8 cellular contexts compared by ENCODE assay signal in the genomic region with DNA sequence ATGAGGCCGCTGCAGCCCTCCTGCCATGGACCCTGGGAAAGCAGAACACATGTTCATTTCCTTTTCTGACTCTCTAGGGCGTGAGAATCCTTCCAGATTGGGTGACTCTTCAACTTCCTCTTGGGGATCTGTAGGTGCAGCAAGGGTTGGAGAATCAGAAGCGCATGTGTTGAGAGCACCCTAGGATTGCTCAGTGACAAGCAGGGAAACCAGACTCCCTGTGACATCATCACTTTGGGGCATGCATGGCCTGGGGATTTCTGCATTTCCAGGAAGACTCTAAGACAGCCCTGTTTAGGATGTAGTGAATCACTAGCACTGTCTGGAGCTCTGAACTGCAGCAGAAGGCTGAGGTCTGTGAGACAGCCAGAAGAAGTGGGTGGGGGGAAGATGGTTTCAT. TPM values are rescaled to one million over a fixed set of nuclear protein-coding genes. Genes with fewer than 3 reads are reported as not detected.
DNase-seq lines count a peak whose midpoint lies in the region; ATAC-seq lines count a peak whose summit lies in the region.

No MANE protein-coding gene starts in this region.

- H3K4me3 ChIP-seq in thymus (ENCODE audit: low read length) (no peak overlapping the region), H7 (ENCODE audit: insufficient read depth, low read depth, low read length) (no peak overlapping the region)

- H3K27ac Mint-ChIP-seq in activated CD8-positive, alpha-beta memory T cell treated with anti-CD3 and anti-CD28 coated beads, Interleukin-2, amount 10 ng/mL, durations not matched to agents 7 days and 5 days = peak overlapping the region; percentile 73

- no peaks in the 10 kb centered on the region for H3K9me3 Mint-ChIP-seq in activated CD8-positive, alpha-beta memory T cell treated with anti-CD3 and anti-CD28 coated beads, Interleukin-2, amount 10 ng/mL, durations not matched to agents 7 days and 5 days (ENCODE audit: low read depth)

- peaks cover 19% of the 10 kb centered on the region for H3K4me1 ChIP-seq in thymus (ENCODE audit: control insufficient read depth, insufficient read depth, low read length)

- 18% methylated on average over 3 of the region's 3 CpGs for WGBS in thymus

- peaks cover 31% of the 10 kb centered on the region for H3K4me1 Mint-ChIP-seq in activated CD8-positive, alpha-beta memory T cell treated with anti-CD3 and anti-CD28 coated beads, Interleukin-2, amount 10 ng/mL, durations not matched to agents 7 days and 5 days

- H3K36me3 ChIP-seq in thymus (ENCODE audit: control insufficient read depth, insufficient read depth) (no peaks in the 10 kb centered on the region), H7 (replicated peaks; ENCODE audit: control insufficient read depth, insufficient read depth, low read length) (no peaks in the 10 kb centered on the region)

- CTCF ChIA-PET in activated CD8-positive, alpha-beta memory T cell treated with anti-CD3 and anti-CD28 coated beads, Interleukin-2, amount 10 ng/mL, durations not matched to agents 7 days and 5 days (lab: Charles Lee) = interaction anchor here (1.3 to 5.8 kb wide), 7 partner anchors 9 to 45 kb away, joined by 6 to 27 read pairs (median 10); a partner anchor contains a TSS

- ATAC-seq in GM18868 (IDR thresholded peaks at IDR 0.05; ENCODE audit: unreplicated experiment) = peak; percentile 83
- peak; percentile 70 for ATAC-seq in activated CD8-positive, alpha-beta memory T cell treated with anti-CD3 and anti-CD28 coated beads, Interleukin-2, amount 10 ng/mL, durations not matched to agents 7 days and 5 days
- ATAC-seq in HG02938 (IDR thresholded peaks at IDR 0.05; ENCODE audit: unreplicated experiment) = no peak

- peak overlapping the region; percentile 26 for H3K27ac ChIP-seq in thymus (ENCODE audit: low read depth)
- H3K27ac ChIP-seq in caudate nucleus (ENCODE audit: low read depth, low read length) = no peak overlapping the region

- H3K27me3 ChIP-seq in thymus (ENCODE audit: control insufficient read depth, insufficient read depth) (no peaks in the 10 kb centered on the region), H7 (ENCODE audit: control insufficient read depth, insufficient read depth, low read length) (no peaks in the 10 kb centered on the region; the same call in 1 of the 2 replicates)

- peak overlapping the region; percentile 32 for H3K4me3 Mint-ChIP-seq in activated CD8-positive, alpha-beta memory T cell treated with anti-CD3 and anti-CD28 coated beads, Interleukin-2, amount 10 ng/mL, durations not matched to agents 7 days and 5 days

- H3K27me3 Mint-ChIP-seq in activated CD8-positive, alpha-beta memory T cell treated with anti-CD3 and anti-CD28 coated beads, Interleukin-2, amount 10 ng/mL, durations not matched to agents 7 days and 5 days = no peaks in the 10 kb centered on the region

- DNase-seq in HK-2 (ENCODE audit: unreplicated experiment) (peak; percentile 6), kidney glomerular epithelial cell (lab: John Stamatoyannopoulos, UW) (peak; percentile 5), caudate nucleus (lab: John Stamatoyannopoulos, UW) (no peak), H7 (no peak)
- DNase-seq in activated CD8-positive, alpha-beta memory T cell treated with anti-CD3 and anti-CD28 coated beads, Interleukin-2, amount 10 ng/mL, durations not matched to agents 7 days and 5 days = peak; percentile 70

- no peaks in the 10 kb centered on the region for H3K9me3 ChIP-seq in thymus (ENCODE audit: control insufficient read depth)

- H3K36me3 Mint-ChIP-seq in activated CD8-positive, alpha-beta memory T cell treated with anti-CD3 and anti-CD28 coated beads, Interleukin-2, amount 10 ng/mL, durations not matched to agents 7 days and 5 days = no peaks in the 10 kb centered on the region

RNA-seq across cellular contexts. Expression of a gene that starts 15.1 kb away (rescaled TPM):
- 100 to 1,000 TPM; 393 to 419 TPM for total RNA-seq in activated CD8-positive, alpha-beta memory T cell treated with anti-CD3 and anti-CD28 coated beads, Interleukin-2, amount 10 ng/mL, durations not matched to agents 7 days and 5 days
- polyA plus RNA-seq in thymus = 131 TPM
- 0.21 and 0.63 TPM in 2 replicates for total RNA-seq in H7 (2014; rRNA removed; shearing (Covaris generic))

Comparison
In these comparisons a context has a peak if more than half of its experiments do, and no peak if none do; other contexts are left out.
1. DNase-seq: peak in HK-2 (single experiment), activated CD8-positive, alpha-beta memory T cell treated with anti-CD3 and anti-CD28 coated beads, Interleukin-2, amount 10 ng/mL, durations not matched to agents 7 days and 5 days (single experiment) and kidney glomerular epithelial cell (single experiment); none in caudate nucleus (0 of 61) and H7 (single experiment).
2. RNA of a gene that starts 15.1 kb away (total RNA-seq): 393 to 419 TPM in activated CD8-positive, alpha-beta memory T cell treated with anti-CD3 and anti-CD28 coated beads, Interleukin-2, amount 10 ng/mL, durations not matched to agents 7 days and 5 days; 0.21 to 0.63 TPM in H7; every median in the first group is over 100 times any median in the second.